In genomic region chr6:127266892-127267741, GRCh38 we compare ENCODE assay signal across 8 cellular contexts. TPM values are rescaled to one million over a fixed set of nuclear protein-coding genes. Genes with fewer than 3 reads are reported as not detected.
DNase-seq lines count a peak whose midpoint lies in the region; ATAC-seq and TF ChIP-seq lines count a peak whose summit lies in the region.

No MANE protein-coding gene starts in this region.

- peaks cover 13 to 18% of the 10 kb centered on the region in 2 donors for H3K36me3 Mint-ChIP-seq in activated naive CD4-positive, alpha-beta T cell treated with anti-CD3 and anti-CD28 coated beads, Interleukin-2, amount 50 U/mL, for 72 hours

- H3K9ac ChIP-seq in HUES6 (ENCODE audit: low read length): peak overlapping the region; percentile 93

- no peaks in the 10 kb centered on the region for H3K9me3 Mint-ChIP-seq in activated naive CD4-positive, alpha-beta T cell treated with anti-CD3 and anti-CD28 coated beads, Interleukin-2, amount 50 U/mL, for 72 hours

- intact Hi-C loops in posterior vena cava (cut with DNase I): no loop called here

- peak overlapping the region; percentile 82 for H3K4me3 ChIP-seq in HUES6 (ENCODE audit: low read depth, low read length)
- H3K4me3 ChIP-seq in cardiac muscle cell: peak overlapping the region; percentile 62

- no peak for TF ChIP-seq CTCF in cardiac muscle cell (IDR thresholded peaks at IDR 0.05; ENCODE audit: low read depth, low read length)

- H3K27me3 ChIP-seq in HUES6 (ENCODE audit: control insufficient read depth, insufficient read depth, low read length) (no peaks in the 10 kb centered on the region), cardiac muscle cell (no peaks in the 10 kb centered on the region)

- H3K36me3 ChIP-seq in HUES6 (ENCODE audit: control insufficient read depth, insufficient read depth, low read length) (no peaks in the 10 kb centered on the region), cardiac muscle cell (no peaks in the 10 kb centered on the region)

- ATAC-seq in GM21515 (IDR thresholded peaks at IDR 0.05; ENCODE audit: unreplicated experiment) (peak; percentile 78), SK-N-SH treated with all-trans-retinoic acid at 6 μM for 48 hours (peak; percentile 89)
- peak; percentile 67 to 75 for ATAC-seq in activated naive CD4-positive, alpha-beta T cell treated with anti-CD3 and anti-CD28 coated beads, Interleukin-2, amount 50 U/mL, for 72 hours

- peak; percentile 77 for DNase-seq in Daoy (ENCODE audit: low read depth)
- peak; percentile 58 to 83 for DNase-seq in activated naive CD4-positive, alpha-beta T cell treated with anti-CD3 and anti-CD28 coated beads, Interleukin-2, amount 50 U/mL, for 72 hours (ENCODE audit: low spot score in 2 of 2)
- peak; percentile 58 to 69 for DNase-seq in cardiac muscle cell (ENCODE audit: low read depth in 1 of 2, low spot score in 1 of 2)
- DNase-seq in posterior vena cava (ENCODE audit: low spot score): peak; percentile 89
- DNase-seq in amniotic stem cell (lab: John Stamatoyannopoulos, UW): no peak

- H3K9me3 ChIP-seq in HUES6 (ENCODE audit: control insufficient read depth, insufficient read depth, low read depth, low read length) (no peaks in the 10 kb centered on the region), cardiac muscle cell (ENCODE audit: low read depth) (no peaks in the 10 kb centered on the region)

- H3K4me1 ChIP-seq in HUES6 (ENCODE audit: control insufficient read depth, insufficient read depth, low read length) (peaks cover 13% of the 10 kb centered on the region; the same call in 1 of the 2 replicates), cardiac muscle cell (ENCODE audit: low read depth) (peaks cover 9% of the 10 kb centered on the region)

- H3K27ac ChIP-seq in HUES6 (ENCODE audit: low read depth, low read length): peak overlapping the region; percentile 91
- peak overlapping the region; percentile 96 for H3K27ac ChIP-seq in cardiac muscle cell

- H3K27ac Mint-ChIP-seq in activated naive CD4-positive, alpha-beta T cell treated with anti-CD3 and anti-CD28 coated beads, Interleukin-2, amount 50 U/mL, for 72 hours: peak overlapping the region; percentile 95 to 99

TF ChIP-seq in SK-N-SH treated with all-trans-retinoic acid at 6 μM for 48 hours, 23 proteins besides CTCF, POLR2A, EP300 and RAD21:
- TF ChIP-seq OSR1 (CRISPR knock-in tag; IDR thresholded peaks at IDR 0.05): no peak
- no peak for TF ChIP-seq ZFP30 (CRISPR knock-in tag; IDR thresholded peaks at IDR 0.05)
- no peak for TF ChIP-seq TSHZ2 (CRISPR knock-in tag; IDR thresholded peaks at IDR 0.05)
- TF ChIP-seq ISL1 (CRISPR knock-in tag; IDR thresholded peaks at IDR 0.05): no peak
- TF ChIP-seq RARB (CRISPR knock-in tag; IDR thresholded peaks at IDR 0.05): no peak
- TF ChIP-seq ZC3H10 (CRISPR knock-in tag; IDR thresholded peaks at IDR 0.05): no peak
- TF ChIP-seq GLIS3 (CRISPR knock-in tag; IDR thresholded peaks at IDR 0.05): no peak
- TF ChIP-seq CSRNP3 (CRISPR knock-in tag; IDR thresholded peaks at IDR 0.05): no peak
- no peak for TF ChIP-seq ZFP3 (CRISPR knock-in tag; IDR thresholded peaks at IDR 0.05)
- no peak for TF ChIP-seq ARNTL (CRISPR knock-in tag; IDR thresholded peaks at IDR 0.05; ENCODE audit: borderline replicate concordance, low read depth)
- TF ChIP-seq TOX (CRISPR knock-in tag; IDR thresholded peaks at IDR 0.05; ENCODE audit: borderline replicate concordance): no peak
- no peak for TF ChIP-seq BACH2 (CRISPR knock-in tag; IDR thresholded peaks at IDR 0.05; ENCODE audit: borderline replicate concordance)
- TF ChIP-seq TCF4 (CRISPR knock-in tag; IDR thresholded peaks at IDR 0.05; ENCODE audit: borderline replicate concordance): no peak
- TF ChIP-seq CREB5 (CRISPR knock-in tag; IDR thresholded peaks at IDR 0.05; ENCODE audit: low read depth): no peak
- TF ChIP-seq ZNF565 (CRISPR knock-in tag; conservative IDR thresholded peaks at IDR 0.05; ENCODE audit: low read depth): no peak
- no peak for TF ChIP-seq ESRRG (CRISPR knock-in tag; IDR thresholded peaks at IDR 0.05)
- TF ChIP-seq PPARA (CRISPR knock-in tag; IDR thresholded peaks at IDR 0.05; ENCODE audit: borderline replicate concordance): no peak
- no peak for TF ChIP-seq POU6F1 (CRISPR knock-in tag; IDR thresholded peaks at IDR 0.05; ENCODE audit: borderline replicate concordance, low read depth)
- TF ChIP-seq ZNF8 (CRISPR knock-in tag; IDR thresholded peaks at IDR 0.05): no peak

RNA-seq across cellular contexts. Expression of gene RNF146, which starts 0.5 kb away (rescaled TPM):
- 15.4 and 19.0 TPM in 2 replicates for total RNA-seq in Daoy (2014; rRNA removed; shearing (Covaris generic))
- total RNA-seq in activated naive CD4-positive, alpha-beta T cell treated with anti-CD3 and anti-CD28 coated beads, Interleukin-2, amount 50 U/mL, for 72 hours: 10 to 100 TPM; 11.2 to 15.1 TPM
- total RNA-seq in cardiac muscle cell: 51.9 and 86.0 TPM in 2 replicates
- polyA plus RNA-seq in cardiac muscle cell: 47.8 and 63.6 TPM in 2 replicates
- 10 to 100 TPM; 46.7 to 56.8 TPM for total RNA-seq in posterior vena cava
